In the genomic region with DNA sequence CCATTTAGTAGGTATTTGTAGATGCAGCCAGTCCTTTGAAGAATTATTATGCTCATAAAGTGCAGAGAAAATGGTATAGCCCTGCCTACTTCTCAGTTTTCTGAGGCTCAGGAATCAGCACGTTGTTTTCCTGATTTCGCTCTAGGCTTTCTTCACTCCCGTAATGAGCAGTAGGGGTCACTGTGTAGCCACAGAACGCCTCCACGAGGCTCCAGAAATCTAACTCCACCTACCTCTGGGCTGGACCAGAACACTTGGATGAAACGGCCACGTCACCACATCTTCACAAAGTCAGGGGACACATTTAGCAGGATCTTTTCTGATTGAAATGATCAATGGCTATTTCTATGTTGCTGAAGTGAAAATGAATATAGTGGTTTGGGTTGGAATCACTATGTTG, we compare ENCODE assay signal across 7 cellular contexts. TPM values are rescaled to one million over a fixed set of nuclear protein-coding genes. Genes with fewer than 3 reads are reported as not detected.
DNase-seq lines count a peak whose midpoint lies in the region; ATAC-seq, FAIRE-seq and TF ChIP-seq lines count a peak whose summit lies in the region.

No MANE protein-coding gene starts in this region.

- no peak overlapping the region for H3K4me3 Mint-ChIP-seq in activated CD8-positive, alpha-beta T cell treated with anti-CD3 and anti-CD28 coated beads, Interleukin-2, amount 10 ng/mL, durations not matched to agents 7 days and 5 days

- peaks cover 0 to 5% (median 3%) of the 10 kb centered on the region in 4 experiments; a peak in 2 of 7 replicates for H3K4me1 ChIP-seq in H1 (replicated peaks in 1 of 4; ENCODE audit: control insufficient read depth in 3 of 4, insufficient read depth in 4 of 4, low read length in 3 of 4)
- no peaks in the 10 kb centered on the region for H3K4me1 ChIP-seq in mesendoderm (ENCODE audit: control insufficient read depth, low read depth, low read length)

- POLR2A ChIA-PET in activated CD8-positive, alpha-beta T cell treated with anti-CD3 and anti-CD28 coated beads, Interleukin-2, amount 10 ng/mL, durations not matched to agents 7 days and 5 days (lab: Charles Lee), result no interaction called here
- POLR2A ChIA-PET in H1 (lab: Charles Lee; ENCODE audit: partially characterized antibody), result no interaction called here

- H2AFZ ChIP-seq in H1 (ENCODE audit: low read length), result no peak overlapping the region

- no peak overlapping the region for H4K91ac ChIP-seq in H1 (replicated peaks; ENCODE audit: insufficient read length, low read length)

- no peak overlapping the region for H3K56ac ChIP-seq in H1 (replicated peaks; ENCODE audit: insufficient read length, low read depth, low read length)
- no peak overlapping the region for H3K56ac ChIP-seq in mesendoderm (ENCODE audit: low read length)

- H3K23ac ChIP-seq in H1 (ENCODE audit: insufficient read length) (no peak overlapping the region), mesendoderm (ENCODE audit: low read length) (no peak overlapping the region)

- H3K14ac ChIP-seq in H1 (ENCODE audit: insufficient read length), result no peak overlapping the region

- H4K8ac ChIP-seq in H1 (ENCODE audit: extremely low read depth, insufficient read depth, low read length) (no peak overlapping the region), mesendoderm (ENCODE audit: low read depth, low read length) (no peak overlapping the region)

- no peaks in the 10 kb centered on the region for H3K9me3 ChIP-seq in H1 (ENCODE audit: insufficient read depth in 2 of 2, low read depth in 1 of 2, low read length in 1 of 2)

- H3K18ac ChIP-seq in H1 (ENCODE audit: extremely low read depth, low read length), result no peak overlapping the region
- no peak overlapping the region for H3K18ac ChIP-seq in mesendoderm (ENCODE audit: low read length)

- H3K9ac ChIP-seq in H1 (replicated peaks in 1 of 4; ENCODE audit: extremely low read depth in 1 of 4, low read depth in 3 of 4, low read length in 3 of 4) (no peak overlapping the region), mesendoderm (ENCODE audit: low read length) (no peak overlapping the region)

- H2BK5ac ChIP-seq in H1 (ENCODE audit: low read depth, low read length), result no peak overlapping the region
- no peak overlapping the region for H2BK5ac ChIP-seq in mesendoderm (ENCODE audit: low read length)

- TF ChIP-seq EP300 in H1 (IDR thresholded peaks at IDR 0.05; ENCODE audit: borderline replicate concordance in 1 of 2, low read depth in 2 of 2, low read length in 2 of 2), result no peak

- H4K5ac ChIP-seq in H1 (ENCODE audit: insufficient read length, low read depth, low read length) (no peak overlapping the region), mesendoderm (ENCODE audit: low read length) (no peak overlapping the region)

- H3K27ac Mint-ChIP-seq in activated CD8-positive, alpha-beta T cell treated with anti-CD3 and anti-CD28 coated beads, Interleukin-2, amount 10 ng/mL, durations not matched to agents 7 days and 5 days, result no peak overlapping the region

- H2AK5ac ChIP-seq in H1 (ENCODE audit: low read depth, low read length), result no peak overlapping the region
- H2AK5ac ChIP-seq in mesendoderm (ENCODE audit: low read length), result no peak overlapping the region

- H3K9me3 Mint-ChIP-seq in activated CD8-positive, alpha-beta T cell treated with anti-CD3 and anti-CD28 coated beads, Interleukin-2, amount 10 ng/mL, durations not matched to agents 7 days and 5 days (ENCODE audit: insufficient read depth), result no peaks in the 10 kb centered on the region

- H2BK20ac ChIP-seq in H1 (ENCODE audit: low read length), result no peak overlapping the region

- peak; percentile 87 to 88 for TF ChIP-seq RAD21 in H1 (IDR thresholded peaks at IDR 0.05 in 1 of 2, conservative IDR thresholded peaks at IDR 0.05 in 1 of 2; ENCODE audit: low read depth in 2 of 2, low read length in 2 of 2)

- H3K27ac ChIP-seq in H1 (ENCODE audit: low read depth, low read length) (no peak overlapping the region), mesendoderm (ENCODE audit: low read depth, low read length) (no peak overlapping the region)

- H3K4me1 Mint-ChIP-seq in activated CD8-positive, alpha-beta T cell treated with anti-CD3 and anti-CD28 coated beads, Interleukin-2, amount 10 ng/mL, durations not matched to agents 7 days and 5 days (ENCODE audit: low read depth), result peaks cover 9% of the 10 kb centered on the region

- TF ChIP-seq CTCF in GM12865 (IDR thresholded peaks at IDR 0.05; ENCODE audit: insufficient read depth, low read depth, low read length, missing control alignments), result peak; percentile 71
- TF ChIP-seq CTCF in H1 (IDR thresholded peaks at IDR 0.05; ENCODE audit: control extremely low read depth in 1 of 3, insufficient read depth in 1 of 3, low read depth in 1 of 3, low read length in 3 of 3), result peak; percentile 46 to 85 (median 82)

- no peaks in the 10 kb centered on the region for H3K79me1 ChIP-seq in H1 (ENCODE audit: low read depth, low read length)
- no peaks in the 10 kb centered on the region for H3K79me1 ChIP-seq in mesendoderm (ENCODE audit: low read length)

- CTCF ChIA-PET in activated CD8-positive, alpha-beta T cell treated with anti-CD3 and anti-CD28 coated beads, Interleukin-2, amount 10 ng/mL, durations not matched to agents 7 days and 5 days (lab: Charles Lee), result interaction anchor here (0.9 to 9.1 kb wide), 7 partner anchors 14 to 609 kb away, joined by 3 to 138 read pairs (median 6); no protein-coding TSS in a partner anchor
- CTCF ChIA-PET in H1 (lab: Charles Lee; ENCODE audit: partially characterized antibody), result interaction anchor here (0.5 to 6.0 kb wide), 28 partner anchors 9 to 609 kb away, joined by 3 to 93 read pairs (median 4); partner anchors contain the start of gene GTF3A

- H2BK12ac ChIP-seq in H1 (ENCODE audit: low read depth, low read length), result no peak overlapping the region

- no peak overlapping the region for H3K4ac ChIP-seq in H1 (replicated peaks; ENCODE audit: insufficient read length, low read depth, low read length)
- no peak overlapping the region for H3K4ac ChIP-seq in mesendoderm (ENCODE audit: low read depth, low read length)

- H3K79me2 ChIP-seq in H1 (ENCODE audit: control insufficient read depth in 1 of 2, insufficient read depth in 2 of 2, low read length in 2 of 2), result no peaks in the 10 kb centered on the region
- no peaks in the 10 kb centered on the region for H3K79me2 ChIP-seq in mesendoderm (ENCODE audit: control insufficient read depth, insufficient read depth, low read length)

- TF ChIP-seq POLR2A in H1 (IDR thresholded peaks at IDR 0.05; ENCODE audit: control extremely low read depth in 1 of 2, low read depth in 2 of 2, low read length in 2 of 2), result no peak

- H2BK120ac ChIP-seq in H1 (replicated peaks; ENCODE audit: low read depth, low read length) (no peak overlapping the region), mesendoderm (ENCODE audit: low read depth, low read length) (no peak overlapping the region)

- no peaks in the 10 kb centered on the region for H3K36me3 Mint-ChIP-seq in activated CD8-positive, alpha-beta T cell treated with anti-CD3 and anti-CD28 coated beads, Interleukin-2, amount 10 ng/mL, durations not matched to agents 7 days and 5 days (ENCODE audit: low read depth)

- no peaks in the 10 kb centered on the region for H4K20me1 ChIP-seq in H1 (replicated peaks in 1 of 2; ENCODE audit: control insufficient read depth in 1 of 2, insufficient read depth in 2 of 2, low read length in 2 of 2)

- 17% methylated on average over 7 of the region's 7 CpGs; no CpG with 5 or more reads in 1 of the 2 experiments for WGBS in H1 (ENCODE audit: extremely low coverage in 1 of 2, insufficient coverage in 1 of 2, insufficient read length in 1 of 2, insufficient replicate concordance in 2 of 2, low coverage in 1 of 2, low lambda C conversion rate in 2 of 2, missing lambda C conversion rate in 1 of 2), 2 experiments
- WGBS in mesendoderm (ENCODE audit: extremely low coverage, insufficient coverage, low lambda C conversion rate), result no CpG with 5 or more reads among the region's 7 CpGs

- ATAC-seq in HG03432 (IDR thresholded peaks at IDR 0.05; ENCODE audit: unreplicated experiment), result peak; percentile 58
- ATAC-seq in activated CD8-positive, alpha-beta T cell treated with anti-CD3 and anti-CD28 coated beads, Interleukin-2, amount 10 ng/mL, durations not matched to agents 7 days and 5 days, result peak; percentile 87

- H3K4me2 ChIP-seq in H1 (ENCODE audit: insufficient read depth in 1 of 2, low read depth in 2 of 2, low read length in 2 of 2), result no peak overlapping the region
- no peak overlapping the region for H3K4me2 ChIP-seq in mesendoderm (ENCODE audit: low read length)

- H3K27me3 ChIP-seq in H1 (replicated peaks in 1 of 4; ENCODE audit: control insufficient read depth in 3 of 4, extremely low read depth in 1 of 4, insufficient read depth in 3 of 4, low read length in 3 of 4), result peaks cover 0 to 3% (median 1%) of the 10 kb centered on the region in 4 experiments; a peak in 2 of 7 replicates
- no peaks in the 10 kb centered on the region for H3K27me3 ChIP-seq in mesendoderm (ENCODE audit: insufficient read depth, low read length, poor library complexity)

- H3K4me3 ChIP-seq in GM12865 (ENCODE audit: low read depth, low read length) (no peak overlapping the region), H1 (ENCODE audit: extremely low read depth in 1 of 4, insufficient read depth in 2 of 4, low read depth in 3 of 4, low read length in 4 of 4) (no peak overlapping the region), mesendoderm (ENCODE audit: low read length) (no peak overlapping the region)

- H3K27me3 Mint-ChIP-seq in activated CD8-positive, alpha-beta T cell treated with anti-CD3 and anti-CD28 coated beads, Interleukin-2, amount 10 ng/mL, durations not matched to agents 7 days and 5 days (ENCODE audit: low read depth), result peaks cover 9% of the 10 kb centered on the region

- H3K36me3 ChIP-seq in H1 (ENCODE audit: control insufficient read depth in 2 of 4, insufficient read depth in 4 of 4, low read length in 3 of 4) (no peaks in the 10 kb centered on the region), mesendoderm (ENCODE audit: control insufficient read depth, insufficient read depth, low read length) (no peaks in the 10 kb centered on the region)

- H2BK15ac ChIP-seq in H1 (ENCODE audit: low read length) (no peak overlapping the region), mesendoderm (replicated peaks; ENCODE audit: low read depth) (no peak overlapping the region)

- no peaks in the 10 kb centered on the region for H3K23me2 ChIP-seq in H1 (ENCODE audit: low read depth, low read length)

- peak; percentile 81 for FAIRE-seq in H1 (lab: Jason Lieb, UNC)

- DNase-seq in GM12865 (ENCODE audit: low read depth) (peak; percentile 73), NCI-H774 (lab: John Stamatoyannopoulos, UW) (peak; percentile 50), H1 (ENCODE audit: low read depth in 1 of 2, low spot score in 2 of 2) (no peak), mesendoderm (peak; percentile 88)
- DNase-seq in activated CD8-positive, alpha-beta T cell treated with anti-CD3 and anti-CD28 coated beads, Interleukin-2, amount 10 ng/mL, durations not matched to agents 7 days and 5 days, result peak; percentile 69
- peak; percentile 21 for DNase-seq in stimulated activated naive CD4-positive, alpha-beta T cell treated with Interleukin-2 at 50 U/mL for 16 hours (lab: John Stamatoyannopoulos, UW)

RNA-seq across cellular contexts. Expression of gene GTF3A, which starts 49.8 kb away (rescaled TPM):
- 100 to 1,000 TPM; 227 to 233 TPM for total RNA-seq in activated CD8-positive, alpha-beta T cell treated with anti-CD3 and anti-CD28 coated beads, Interleukin-2, amount 10 ng/mL, durations not matched to agents 7 days and 5 days
- 92.3 and 96.5 TPM in 2 replicates for total RNA-seq in H1 (2021; fragmentation: NEBNext Ultra II Directional; extraction: Animal tissue kit (Norgen Biotek cat#: 25700))
- polyA plus RNA-seq in H1 (2011; rRNA removed), result 41.6 and 49.9 TPM in 2 replicates
- polyA plus RNA-seq in H1 (2011; cell fraction: cytosol; rRNA removed), result 45.7 TPM
- polyA plus RNA-seq in H1 (2011; cell fraction: nucleus; rRNA removed), result 154 TPM
- 68.3 to 99.9 TPM (median 81.2 TPM) in 4 replicates for polyA plus RNA-seq in H1 (2012, experiment 1 of 2)
- 35.3 TPM for polyA plus RNA-seq in H1 (2012, experiment 2 of 2)
- polyA plus RNA-seq in H1 (2013, experiment 1 of 2), result 147 TPM
- 137 TPM for polyA plus RNA-seq in H1 (2013, experiment 2 of 2)
- 37.9 and 39.7 TPM in 2 replicates for polyA minus RNA-seq in H1 (2011; rRNA and poly(A)+ RNA removed)
- polyA minus RNA-seq in H1 (2011; cell fraction: cytosol; rRNA and poly(A)+ RNA removed), result 25.3 TPM
- polyA minus RNA-seq in H1 (2011; cell fraction: nucleus; rRNA and poly(A)+ RNA removed), result 168 TPM
- 93.6 TPM for polyA plus RNA-seq in mesendoderm (2013, experiment 1 of 2)
- polyA plus RNA-seq in mesendoderm (2013, experiment 2 of 2), result 97.5 TPM

Comparison
In these comparisons a context has a peak if more than half of its experiments do, and no peak if none do; other contexts are left out.
1. DNase-seq: peak in GM12865 (single experiment), NCI-H774 (single experiment), activated CD8-positive, alpha-beta T cell treated with anti-CD3 and anti-CD28 coated beads, Interleukin-2, amount 10 ng/mL, durations not matched to agents 7 days and 5 days (single experiment), mesendoderm (single experiment) and stimulated activated naive CD4-positive, alpha-beta T cell treated with Interleukin-2 at 50 U/mL for 16 hours (single experiment); none in H1 (0 of 2).